ENCODE assay signal across 14 cellular contexts in the genomic region with DNA sequence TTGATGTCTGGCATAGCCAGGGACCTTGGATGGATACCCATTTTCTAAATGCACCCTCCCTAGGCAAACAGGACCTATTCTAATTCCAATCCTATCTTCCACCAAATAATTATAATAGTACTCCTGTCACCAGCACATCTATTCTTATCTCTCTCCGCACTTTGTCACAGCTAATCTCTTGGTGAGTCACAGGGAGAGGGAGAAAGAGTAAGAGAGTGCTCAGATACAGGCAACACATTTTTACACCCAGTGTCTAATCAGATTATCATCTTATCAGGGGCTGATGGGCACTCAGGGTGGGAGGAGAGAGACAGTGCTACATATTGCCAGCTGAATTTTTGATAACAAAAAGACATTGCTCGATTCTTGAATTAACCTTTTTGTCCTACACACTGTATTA.
A peak's percentile ranks its signal among the peaks of the same experiment; 100 is the strongest.
DNase-seq lines count a peak whose midpoint lies in the region; ATAC-seq, FAIRE-seq and TF ChIP-seq lines count a peak whose summit lies in the region.
"Had no signal": no experiment of that assay in that cellular context is flagged by ENCODE, and none has a peak within 500 bp of the region (broad histone marks: within the 10 kb centered on the region; RNA-seq: fewer than 3 reads in every experiment).

No MANE protein-coding gene starts in this region.

- H3K9me3 ChIP-seq in upper lobe of right lung = no peaks in the 10 kb centered on the region

- no peaks in the 10 kb centered on the region for H3K4me1 ChIP-seq in upper lobe of right lung

- no peaks in the 10 kb centered on the region for H3K27me3 ChIP-seq in upper lobe of right lung

- FAIRE-seq in islet of Langerhans (lab: Jason Lieb, UNC) = peak; percentile 91
- FAIRE-seq: HepG2 had no signal

- no peak overlapping the region for H3K4me3 ChIP-seq in upper lobe of right lung

- TF ChIP-seq CTCF in upper lobe of right lung (IDR thresholded peaks at IDR 0.05) = no peak

- H3K27ac ChIP-seq in substantia nigra (ENCODE audit: low read depth, low read length, poor library complexity, severe bottlenecking) (no peak overlapping the region), upper lobe of right lung (no peak overlapping the region)
- H3K27ac ChIP-seq: KMS-11 had no signal

- H3K36me3 ChIP-seq in upper lobe of right lung = no peaks in the 10 kb centered on the region

- no peak for DNase-seq in left cardiac atrium
- DNase-seq in Right ventricle myocardium inferior (ENCODE audit: missing footprints) = no peak
- DNase-seq in NCI-H82 (lab: John Stamatoyannopoulos, UW) = peak; percentile 98
- DNase-seq in stimulated activated CD4-positive, alpha-beta T cell treated with anti-CD3 and anti-CD28 coated beads, Interleukin-12 subunit alpha, Interleukin-12 subunit beta, amount 100 ng/mL, for 4 hours = no peak
- no peak for DNase-seq in NCI-H2081 (lab: John Stamatoyannopoulos, UW)
- no peak for DNase-seq in substantia nigra (lab: John Stamatoyannopoulos, UW)
- no peak for DNase-seq in upper lobe of right lung
- DNase-seq: ACHN; CD8-positive, alpha-beta T cell; EL; PC-3 had no signal

- intact Hi-C loops in left cardiac atrium (cut with DNase I) (no loop called here), Right ventricle myocardium inferior (cut with DNase I) (no loop called here), upper lobe of right lung (cut with DNase I) (no loop called here)

- ATAC-seq in left cardiac atrium = peak; percentile 38 to 84
- ATAC-seq in Right ventricle myocardium inferior = no peak
- no peak for ATAC-seq in upper lobe of right lung
- ATAC-seq: CD8-positive, alpha-beta T cell; HepG2; PC-3 had no signal

Comparison
In these comparisons a context has a peak if more than half of its experiments do, and no peak if none do; other contexts are left out.
1. ATAC-seq: peak in left cardiac atrium (2 of 2); none in Right ventricle myocardium inferior (single experiment) and upper lobe of right lung (single experiment).